In the genomic region with DNA sequence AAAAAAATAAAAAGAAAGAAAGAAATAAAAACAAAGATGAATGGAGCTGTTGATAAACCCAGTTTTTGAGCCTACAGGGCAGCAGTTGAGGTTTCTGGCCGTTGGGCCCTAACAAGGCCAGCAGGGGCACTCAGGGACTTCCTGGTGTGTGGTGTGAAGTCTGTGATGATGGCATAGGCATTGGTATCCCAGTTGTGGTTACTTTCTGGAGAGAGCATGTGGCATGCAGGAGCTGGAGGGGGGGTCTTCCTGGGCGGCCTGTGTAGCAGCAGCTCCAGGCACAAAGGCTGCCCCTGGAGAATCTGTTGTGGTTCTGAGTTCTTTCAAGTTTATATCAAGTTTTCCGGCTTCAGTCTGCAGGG, we compare ENCODE assay signal across 8 cellular contexts. TPM values are rescaled to one million over a fixed set of nuclear protein-coding genes. Genes with fewer than 3 reads are reported as not detected.
A peak's percentile ranks its signal among the peaks of the same experiment; 100 is the strongest.
DNase-seq lines count a peak whose midpoint lies in the region; ATAC-seq, FAIRE-seq and TF ChIP-seq lines count a peak whose summit lies in the region.

No MANE protein-coding gene starts in this region.

- H3K9me3 ChIP-seq in tibial artery, result no peaks in the 10 kb centered on the region

- H3K27ac Mint-ChIP-seq in activated T-helper 1 cell treated with anti-CD3 and anti-CD28 coated beads, Interleukin-12 subunit alpha, Interleukin-12 subunit beta, Interleukin-2, Interleukin-4 antibody, amounts not matched to agents 30 ng/mL and 10 ng/mL and 1 ng/mL, durations not matched to agents 14 hours and 24 hours and 36 hours, result peak overlapping the region; percentile 32

- no peak for FAIRE-seq in GM19239 (lab: Jason Lieb, UNC)

- H3K36me3 ChIP-seq in H7 (replicated peaks; ENCODE audit: control insufficient read depth, insufficient read depth, low read length) (no peaks in the 10 kb centered on the region), tibial artery (no peaks in the 10 kb centered on the region)

- H3K27ac ChIP-seq in tibial artery, result peak overlapping the region; percentile 96 to 98

- peaks cover 36% of the 10 kb centered on the region for H3K4me1 Mint-ChIP-seq in activated T-helper 1 cell treated with anti-CD3 and anti-CD28 coated beads, Interleukin-12 subunit alpha, Interleukin-12 subunit beta, Interleukin-2, Interleukin-4 antibody, amounts not matched to agents 30 ng/mL and 10 ng/mL and 1 ng/mL, durations not matched to agents 14 hours and 24 hours and 36 hours (ENCODE audit: low read depth)

- peak; percentile 69 for DNase-seq in AG08395 (ENCODE audit: low spot score)
- DNase-seq in H7, result peak; percentile 59
- no peak for DNase-seq in activated T-helper 1 cell treated with anti-CD3 and anti-CD28 coated beads, Interleukin-12 subunit alpha, Interleukin-12 subunit beta, Interleukin-2, Interleukin-4 antibody, amounts not matched to agents 30 ng/mL and 10 ng/mL and 1 ng/mL, durations not matched to agents 14 hours and 24 hours and 36 hours (ENCODE audit: low spot score)
- peak; percentile 41 for DNase-seq in iPS-NIHi7 (ENCODE audit: extremely low spot score)
- DNase-seq in tibial artery, result peak in 1 of 2 donors; percentile 61
- DNase-seq in GM19239 (ENCODE audit: insufficient read length, low spot score), result no peak
- no peak for DNase-seq in omental fat pad (ENCODE audit: low spot score)
- no peak for DNase-seq in NCI-H226

- H3K4me3 ChIP-seq in H7 (ENCODE audit: insufficient read depth, low read depth, low read length) (no peak overlapping the region), tibial artery (peak overlapping the region in 1 of 2 donors; percentile 99)

- peaks cover 4 to 68% (median 46%) of the 10 kb centered on the region in 4 donors for H3K4me1 ChIP-seq in tibial artery

- intact Hi-C loops in activated T-helper 1 cell treated with anti-CD3 and anti-CD28 coated beads, Interleukin-12 subunit alpha, Interleukin-12 subunit beta, Interleukin-2, Interleukin-4 antibody, amounts not matched to agents 30 ng/mL and 10 ng/mL and 1 ng/mL, durations not matched to agents 14 hours and 24 hours and 36 hours (cut with micrococcal nuclease), result loop anchor here (5.0 kb wide), 1 partner anchor 51 kb away; no protein-coding TSS in a partner anchor
- intact Hi-C loops in tibial artery (cut with DNase I; ENCODE audit: low total_unique reads), result no loop called here

- ATAC-seq in omental fat pad (ENCODE audit: low FRiP score), result no peak

- H3K27me3 ChIP-seq in H7 (ENCODE audit: control insufficient read depth, insufficient read depth, low read length) (no peaks in the 10 kb centered on the region), tibial artery (no peaks in the 10 kb centered on the region)

- peak overlapping the region; percentile 57 for H3K4me3 Mint-ChIP-seq in activated T-helper 1 cell treated with anti-CD3 and anti-CD28 coated beads, Interleukin-12 subunit alpha, Interleukin-12 subunit beta, Interleukin-2, Interleukin-4 antibody, amounts not matched to agents 30 ng/mL and 10 ng/mL and 1 ng/mL, durations not matched to agents 14 hours and 24 hours and 36 hours

- TF ChIP-seq CTCF in tibial artery (IDR thresholded peaks at IDR 0.05) (no peak), omental fat pad (IDR thresholded peaks at IDR 0.05) (no peak)

- peaks cover 1% of the 10 kb centered on the region for H3K27me3 Mint-ChIP-seq in activated T-helper 1 cell treated with anti-CD3 and anti-CD28 coated beads, Interleukin-12 subunit alpha, Interleukin-12 subunit beta, Interleukin-2, Interleukin-4 antibody, amounts not matched to agents 30 ng/mL and 10 ng/mL and 1 ng/mL, durations not matched to agents 14 hours and 24 hours and 36 hours (ENCODE audit: insufficient read depth)

- no peaks in the 10 kb centered on the region for H3K9me3 Mint-ChIP-seq in activated T-helper 1 cell treated with anti-CD3 and anti-CD28 coated beads, Interleukin-12 subunit alpha, Interleukin-12 subunit beta, Interleukin-2, Interleukin-4 antibody, amounts not matched to agents 30 ng/mL and 10 ng/mL and 1 ng/mL, durations not matched to agents 14 hours and 24 hours and 36 hours

- peaks cover 7% of the 10 kb centered on the region for H3K36me3 Mint-ChIP-seq in activated T-helper 1 cell treated with anti-CD3 and anti-CD28 coated beads, Interleukin-12 subunit alpha, Interleukin-12 subunit beta, Interleukin-2, Interleukin-4 antibody, amounts not matched to agents 30 ng/mL and 10 ng/mL and 1 ng/mL, durations not matched to agents 14 hours and 24 hours and 36 hours (ENCODE audit: low read depth)

RNA-seq across cellular contexts. Expression of a gene that starts 2.0 kb away (rescaled TPM):
- 3.3 and 5.0 TPM in 2 replicates for total RNA-seq in H7 (2014; rRNA removed; shearing (Covaris generic))
- total RNA-seq in activated T-helper 1 cell treated with anti-CD3 and anti-CD28 coated beads, Interleukin-12 subunit alpha, Interleukin-12 subunit beta, Interleukin-2, Interleukin-4 antibody, amounts not matched to agents 30 ng/mL and 10 ng/mL and 1 ng/mL, durations not matched to agents 14 hours and 24 hours and 36 hours, result 19.0 and 20.0 TPM in 2 replicates
- total RNA-seq in omental fat pad, result 10 to 100 TPM; 10.1 to 24.4 (median 15.1) TPM

RNA-seq across cellular contexts. Expression of a gene that starts 2.1 kb away (rescaled TPM):
- 1.4 and 1.7 TPM in 2 replicates for total RNA-seq in H7 (2014; rRNA removed; shearing (Covaris generic))
- 99.4 and 112 TPM in 2 replicates for total RNA-seq in activated T-helper 1 cell treated with anti-CD3 and anti-CD28 coated beads, Interleukin-12 subunit alpha, Interleukin-12 subunit beta, Interleukin-2, Interleukin-4 antibody, amounts not matched to agents 30 ng/mL and 10 ng/mL and 1 ng/mL, durations not matched to agents 14 hours and 24 hours and 36 hours
- 100 to 1,000 TPM; 166 to 214 (median 180) TPM for total RNA-seq in omental fat pad

Comparison
In these comparisons a context has a peak if more than half of its experiments do, and no peak if none do; other contexts are left out.
1. DNase-seq: peak in AG08395 (single experiment), H7 (single experiment) and iPS-NIHi7 (single experiment); none in activated T-helper 1 cell treated with anti-CD3 and anti-CD28 coated beads, Interleukin-12 subunit alpha, Interleukin-12 subunit beta, Interleukin-2, Interleukin-4 antibody, amounts not matched to agents 30 ng/mL and 10 ng/mL and 1 ng/mL, durations not matched to agents 14 hours and 24 hours and 36 hours (single experiment), GM19239 (single experiment), omental fat pad (single experiment) and NCI-H226 (single experiment).
2. RNA of a gene that starts 2.1 kb away (total RNA-seq): 166 to 214 TPM in omental fat pad and 99.4 to 112 TPM in activated T-helper 1 cell treated with anti-CD3 and anti-CD28 coated beads, Interleukin-12 subunit alpha, Interleukin-12 subunit beta, Interleukin-2, Interleukin-4 antibody, amounts not matched to agents 30 ng/mL and 10 ng/mL and 1 ng/mL, durations not matched to agents 14 hours and 24 hours and 36 hours; 1.4 to 1.7 TPM in H7; every median in the first group is over 10 times any median in the second.